8 cellular contexts compared by ENCODE assay signal in the genomic region with DNA sequence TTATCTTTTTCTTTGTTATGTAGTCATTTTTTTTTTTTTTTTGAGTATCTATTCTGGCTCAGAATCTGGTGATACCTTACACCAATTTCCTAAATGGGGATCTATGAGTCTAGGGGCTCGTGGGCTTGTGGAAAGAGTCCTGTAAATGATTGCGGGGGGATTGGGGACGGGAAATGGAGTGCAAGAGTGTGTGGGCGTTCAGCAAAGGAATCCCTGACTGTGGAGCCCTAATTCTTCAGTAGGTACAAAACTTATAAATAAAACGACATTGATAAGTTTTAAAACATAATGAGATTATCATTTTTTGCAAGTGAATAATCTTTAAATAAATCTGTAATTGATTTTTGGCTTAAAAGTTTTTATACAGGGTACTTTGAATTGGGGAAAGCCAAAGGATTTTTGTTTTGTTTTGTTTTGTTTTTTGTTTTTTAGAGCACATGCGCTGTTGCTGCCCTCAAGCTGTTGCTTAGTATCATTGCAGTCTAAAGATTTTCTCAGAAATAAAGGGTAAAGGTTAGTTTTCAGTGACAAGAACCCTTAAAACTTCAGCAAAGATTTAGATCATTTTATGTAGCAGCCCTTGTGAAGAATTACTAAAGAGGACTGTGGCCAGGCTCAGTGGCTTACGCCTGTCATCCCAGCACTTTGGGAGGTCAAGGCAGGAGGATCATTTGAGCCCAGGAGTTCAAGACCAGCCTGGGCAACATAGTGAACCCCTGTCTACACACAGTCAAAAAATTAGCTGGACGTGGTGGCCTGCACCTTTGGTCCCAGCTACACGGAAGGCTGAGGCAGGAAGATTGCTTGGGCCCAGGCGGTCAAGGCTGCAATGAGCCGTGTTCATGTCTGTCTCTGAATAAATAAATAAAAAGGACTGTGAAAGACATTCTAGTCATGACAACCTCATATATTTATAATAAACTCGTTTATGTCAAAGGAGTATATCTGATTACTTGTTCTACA. TPM values are rescaled to one million over a fixed set of nuclear protein-coding genes. Genes with fewer than 3 reads are reported as not detected.
DNase-seq lines count a peak whose midpoint lies in the region; ATAC-seq, FAIRE-seq and TF ChIP-seq lines count a peak whose summit lies in the region.

No MANE protein-coding gene starts in this region.

- intact Hi-C loops in activated naive CD4-positive, alpha-beta T cell treated with anti-CD3 and anti-CD28 coated beads for 36 hours (cut with micrococcal nuclease), result loop anchor here (1.0 to 5.0 kb wide), 4 partner anchors 118 to 1220 kb away; no protein-coding TSS in a partner anchor
- intact Hi-C loops in sciatic nerve (cut with DNase I), result no loop called here

- no peak overlapping the region for H3K27ac ChIP-seq in endodermal cell (ENCODE audit: low read depth, low read length)

- peak; percentile 18 for DNase-seq in activated naive CD4-positive, alpha-beta T cell treated with anti-CD3 and anti-CD28 coated beads for 36 hours
- no peak for DNase-seq in activated naive CD4-positive, alpha-beta T cell (lab: John Stamatoyannopoulos, UW)
- peak; percentile 54 for DNase-seq in Jurkat, Clone E6-1 (ENCODE audit: low read depth, low spot score)
- DNase-seq in SKM-1 (lab: John Stamatoyannopoulos, UW; ENCODE audit: unreplicated experiment) (peak; percentile 45), endodermal cell (no peak), urothelium cell line (ENCODE audit: low spot score) (no peak), sciatic nerve (ENCODE audit: low spot score) (no peak)
- DNase-seq in natural killer cell treated with Interleukin-12 subunit alpha and Interleukin-12 subunit beta and Interleukin-15 and Interleukin-18, amount 100 ng/mL, for 72 hours (ENCODE audit: low spot score), result no peak

- H3K4me3 Mint-ChIP-seq in activated naive CD4-positive, alpha-beta T cell treated with anti-CD3 and anti-CD28 coated beads for 36 hours, result peak overlapping the region; percentile 92
- peak overlapping the region; percentile 95 for H3K4me3 Mint-ChIP-seq in endodermal cell
- H3K4me3 Mint-ChIP-seq in natural killer cell treated with Interleukin-12 subunit alpha and Interleukin-12 subunit beta and Interleukin-15 and Interleukin-18, amount 100 ng/mL, for 72 hours, result peak overlapping the region; percentile 93

- no peaks in the 10 kb centered on the region for H3K4me1 ChIP-seq in endodermal cell (ENCODE audit: control insufficient read depth, insufficient read depth, low read length)

- no peaks in the 10 kb centered on the region for H3K27me3 Mint-ChIP-seq in activated naive CD4-positive, alpha-beta T cell treated with anti-CD3 and anti-CD28 coated beads for 36 hours (ENCODE audit: low read depth)
- H3K27me3 Mint-ChIP-seq in endodermal cell (ENCODE audit: insufficient read depth), result no peaks in the 10 kb centered on the region
- H3K27me3 Mint-ChIP-seq in natural killer cell treated with Interleukin-12 subunit alpha and Interleukin-12 subunit beta and Interleukin-15 and Interleukin-18, amount 100 ng/mL, for 72 hours, result no peaks in the 10 kb centered on the region

- H3K36me3 ChIP-seq in endodermal cell (ENCODE audit: control insufficient read depth, insufficient read depth, low read length), result peaks cover 2% of the 10 kb centered on the region

- H3K9me3 Mint-ChIP-seq in activated naive CD4-positive, alpha-beta T cell treated with anti-CD3 and anti-CD28 coated beads for 36 hours, result no peaks in the 10 kb centered on the region
- no peaks in the 10 kb centered on the region for H3K9me3 Mint-ChIP-seq in endodermal cell
- no peaks in the 10 kb centered on the region for H3K9me3 Mint-ChIP-seq in natural killer cell treated with Interleukin-12 subunit alpha and Interleukin-12 subunit beta and Interleukin-15 and Interleukin-18, amount 100 ng/mL, for 72 hours

- peaks cover 42% of the 10 kb centered on the region for H3K4me1 Mint-ChIP-seq in activated naive CD4-positive, alpha-beta T cell treated with anti-CD3 and anti-CD28 coated beads for 36 hours (ENCODE audit: low read depth)
- peaks cover 16% of the 10 kb centered on the region for H3K4me1 Mint-ChIP-seq in endodermal cell
- peaks cover 29 to 42% of the 10 kb centered on the region in 2 donors for H3K4me1 Mint-ChIP-seq in natural killer cell treated with Interleukin-12 subunit alpha and Interleukin-12 subunit beta and Interleukin-15 and Interleukin-18, amount 100 ng/mL, for 72 hours (ENCODE audit: low read depth in 2 of 2)

- H3K9ac ChIP-seq in endodermal cell (ENCODE audit: extremely low read depth, low read length, poor library complexity, severe bottlenecking), result peak overlapping the region; percentile 79

- peak overlapping the region; percentile 97 for H3K4me3 ChIP-seq in Jurkat, Clone E6-1 (ENCODE audit: low read length)
- H3K4me3 ChIP-seq in endodermal cell (ENCODE audit: low read length), result peak overlapping the region; percentile 94

- CTCF ChIA-PET in activated naive CD4-positive, alpha-beta T cell treated with anti-CD3 and anti-CD28 coated beads for 36 hours (lab: Charles Lee), result interaction anchor here (0.7 to 4.5 kb wide), 9 partner anchors 45 to 270 kb away, joined by 3 to 23 read pairs (median 5); no protein-coding TSS in a partner anchor

- peak overlapping the region; percentile 96 for H3K27ac Mint-ChIP-seq in activated naive CD4-positive, alpha-beta T cell treated with anti-CD3 and anti-CD28 coated beads for 36 hours
- H3K27ac Mint-ChIP-seq in endodermal cell, result peak overlapping the region; percentile 54
- H3K27ac Mint-ChIP-seq in natural killer cell treated with Interleukin-12 subunit alpha and Interleukin-12 subunit beta and Interleukin-15 and Interleukin-18, amount 100 ng/mL, for 72 hours, result peak overlapping the region; percentile 91 to 98

- no peaks in the 10 kb centered on the region for H3K27me3 ChIP-seq in endodermal cell (ENCODE audit: control insufficient read depth, insufficient read depth, low read length, poor library complexity, severe bottlenecking)

- peak; percentile 81 for TF ChIP-seq CTCF in endodermal cell (conservative IDR thresholded peaks at IDR 0.05)

- ATAC-seq in natural killer cell treated with Interleukin-12 subunit alpha and Interleukin-12 subunit beta and Interleukin-15 and Interleukin-18, amount 100 ng/mL, for 72 hours, result no peak
- ATAC-seq in sciatic nerve, result no peak

- no peaks in the 10 kb centered on the region for H3K9me3 ChIP-seq in endodermal cell (ENCODE audit: control insufficient read depth, low read length)

- no peak for FAIRE-seq in urothelium cell line (lab: Jason Lieb, UNC)

- 42 to 46% methylated on average over 3 to 9 of the region's 12 CpGs for WGBS in endodermal cell (ENCODE audit: insufficient coverage in 1 of 2, insufficient read length in 1 of 2), 2 experiments

- H3K36me3 Mint-ChIP-seq in activated naive CD4-positive, alpha-beta T cell treated with anti-CD3 and anti-CD28 coated beads for 36 hours (ENCODE audit: low read depth), result peaks cover 4% of the 10 kb centered on the region
- peaks cover 2% of the 10 kb centered on the region for H3K36me3 Mint-ChIP-seq in endodermal cell (ENCODE audit: low read depth)
- H3K36me3 Mint-ChIP-seq in natural killer cell treated with Interleukin-12 subunit alpha and Interleukin-12 subunit beta and Interleukin-15 and Interleukin-18, amount 100 ng/mL, for 72 hours, result no peaks in the 10 kb centered on the region

RNA-seq across cellular contexts. Expression of a gene that starts 1.7 kb away (rescaled TPM):
- 10 to 100 TPM; 52.0 to 54.0 TPM for total RNA-seq in activated naive CD4-positive, alpha-beta T cell treated with anti-CD3 and anti-CD28 coated beads for 36 hours
- polyA plus RNA-seq in Jurkat, Clone E6-1 (2012; ENCODE audit: insufficient read depth, insufficient read length), result 74.6 TPM
- total RNA-seq in endodermal cell (10 to 100 TPM; 22.4 to 26.7 TPM), sciatic nerve (59.8 TPM)
- 36.3 TPM for polyA plus RNA-seq in endodermal cell (2013, experiment 1 of 2)
- 42.0 TPM for polyA plus RNA-seq in endodermal cell (2013, experiment 2 of 2)
- total RNA-seq in natural killer cell treated with Interleukin-12 subunit alpha and Interleukin-12 subunit beta and Interleukin-15 and Interleukin-18, amount 100 ng/mL, for 72 hours, result 10 to 100 TPM; 66.5 to 71.0 TPM

RNA-seq across cellular contexts. Expression of a gene that starts 48.6 kb away (rescaled TPM):
- 10 to 100 TPM in 1 of 2 experiments, 1 to 10 TPM in 1; 9.9 to 11.1 TPM for total RNA-seq in activated naive CD4-positive, alpha-beta T cell treated with anti-CD3 and anti-CD28 coated beads for 36 hours
- 21.0 TPM for polyA plus RNA-seq in Jurkat, Clone E6-1 (2012; ENCODE audit: insufficient read depth, insufficient read length)
- total RNA-seq in endodermal cell, result 10 to 100 TPM; 14.7 to 15.0 TPM
- 14.8 TPM for polyA plus RNA-seq in endodermal cell (2013, experiment 1 of 2)
- 13.7 TPM for polyA plus RNA-seq in endodermal cell (2013, experiment 2 of 2)
- 10 to 100 TPM; 14.5 to 23.4 TPM for total RNA-seq in natural killer cell treated with Interleukin-12 subunit alpha and Interleukin-12 subunit beta and Interleukin-15 and Interleukin-18, amount 100 ng/mL, for 72 hours
- total RNA-seq in sciatic nerve, result 25.7 TPM

RNA-seq across cellular contexts. Expression of a gene that starts 48.8 kb away (rescaled TPM):
- total RNA-seq in activated naive CD4-positive, alpha-beta T cell treated with anti-CD3 and anti-CD28 coated beads for 36 hours, result 1 to 10 TPM; 2.1 to 3.7 TPM
- 14.1 TPM for polyA plus RNA-seq in Jurkat, Clone E6-1 (2012; ENCODE audit: insufficient read depth, insufficient read length)
- 10 to 100 TPM; 16.0 to 18.1 TPM for total RNA-seq in endodermal cell
- 28.0 TPM for polyA plus RNA-seq in endodermal cell (2013, experiment 1 of 2)
- 26.5 TPM for polyA plus RNA-seq in endodermal cell (2013, experiment 2 of 2)
- total RNA-seq in natural killer cell treated with Interleukin-12 subunit alpha and Interleukin-12 subunit beta and Interleukin-15 and Interleukin-18, amount 100 ng/mL, for 72 hours, result 1 to 10 TPM; 5.4 to 5.5 TPM
- total RNA-seq in sciatic nerve, result 5.2 TPM

Comparison
In these comparisons a context has a peak if more than half of its experiments do, and no peak if none do; other contexts are left out.
1. DNase-seq: peak in activated naive CD4-positive, alpha-beta T cell treated with anti-CD3 and anti-CD28 coated beads for 36 hours (single experiment), Jurkat, Clone E6-1 (single experiment) and SKM-1 (single experiment); none in activated naive CD4-positive, alpha-beta T cell (0 of 4), endodermal cell (single experiment), natural killer cell treated with Interleukin-12 subunit alpha and Interleukin-12 subunit beta and Interleukin-15 and Interleukin-18, amount 100 ng/mL, for 72 hours (single experiment), urothelium cell line (single experiment) and sciatic nerve (single experiment).
2. Peak in every context shown above with its lines, with median percentiles within 50 percentile points of each other: H3K27ac Mint-ChIP-seq and H3K4me3 Mint-ChIP-seq.